In genomic region chr11:10564692-10565318, GRCh38 we compare ENCODE assay signal across 11 cellular contexts. TPM values are rescaled to one million over a fixed set of nuclear protein-coding genes. Genes with fewer than 3 reads are reported as not detected.
DNase-seq lines count a peak whose midpoint lies in the region; ATAC-seq and TF ChIP-seq lines count a peak whose summit lies in the region.
"Had no signal": no experiment of that assay in that cellular context is flagged by ENCODE, and none has a peak within 500 bp of the region (broad histone marks: within the 10 kb centered on the region; RNA-seq: fewer than 3 reads in every experiment).

No MANE protein-coding gene starts in this region.

- no peak overlapping the region for H3K4me3 Mint-ChIP-seq in stimulated activated naive B cell treated with anti-CD40 and anti-IgM and Interleukin-4, amounts not matched to agents 10 μg/mL and 1 μg/mL and 100 μg/mL, for 72 hours

- H3K27me3 Mint-ChIP-seq in stimulated activated naive B cell treated with anti-CD40 and anti-IgM and Interleukin-4, amounts not matched to agents 10 μg/mL and 1 μg/mL and 100 μg/mL, for 72 hours: no peaks in the 10 kb centered on the region

- H2AFZ ChIP-seq in GM23248: no peak overlapping the region
- H2AFZ ChIP-seq in fibroblast of lung (ENCODE audit: low read length): no peak overlapping the region

- H3K4me2 ChIP-seq in GM23248 (ENCODE audit: unreplicated experiment) (no peak overlapping the region), fibroblast of lung (ENCODE audit: extremely low read depth, insufficient read depth, low read length) (no peak overlapping the region)

- no peaks in the 10 kb centered on the region for H3F3A ChIP-seq in GM23248 (ENCODE audit: insufficient read depth)

- H3K4me3 ChIP-seq in GM23248 (no peak overlapping the region), fibroblast of lung (replicated peaks in 1 of 4; ENCODE audit: control extremely low read depth in 1 of 4, insufficient read depth in 1 of 4, low read depth in 3 of 4, low read length in 4 of 4) (no peak overlapping the region)

- H3K9me3 ChIP-seq in GM23248 (ENCODE audit: low read depth) (no peaks in the 10 kb centered on the region), fibroblast of lung (ENCODE audit: control insufficient read depth, insufficient read depth, low read depth, low read length) (no peaks in the 10 kb centered on the region)

- ATAC-seq in stimulated activated naive B cell treated with anti-CD40 and anti-IgM and Interleukin-4, amounts not matched to agents 10 μg/mL and 1 μg/mL and 100 μg/mL, for 72 hours (replicated peaks): peak; percentile 83 to 86
- no peak for ATAC-seq in GM21786 (IDR thresholded peaks at IDR 0.05; ENCODE audit: unreplicated experiment)
- ATAC-seq in HG03457 (IDR thresholded peaks at IDR 0.05; ENCODE audit: unreplicated experiment): no peak

- H3K36me3 ChIP-seq in GM23248 (ENCODE audit: low read depth) (no peaks in the 10 kb centered on the region), fibroblast of lung (ENCODE audit: control insufficient read depth, insufficient read depth, low read length) (no peaks in the 10 kb centered on the region)

- H3K9me3 Mint-ChIP-seq in stimulated activated naive B cell treated with anti-CD40 and anti-IgM and Interleukin-4, amounts not matched to agents 10 μg/mL and 1 μg/mL and 100 μg/mL, for 72 hours: no peaks in the 10 kb centered on the region

- in situ Hi-C loops in GM23248 (cut with MboI): no loop called here

- H3K9me2 ChIP-seq in GM23248 (ENCODE audit: insufficient read depth): no peaks in the 10 kb centered on the region

- H3K27ac ChIP-seq in GM23248: no peak overlapping the region
- no peak overlapping the region for H3K27ac ChIP-seq in RWPE1
- H3K27ac ChIP-seq in fibroblast of lung (ENCODE audit: insufficient read depth, low read length): no peak overlapping the region

- POLR2A ChIA-PET in RWPE1 (lab: Yijun Ruan, JAX; ENCODE audit: low non-redundant PET): no interaction called here

- 0 out of 2 replicates have a peak overlapping the region, but pooled peaks have one; percentile 5 for H3K9ac ChIP-seq in GM23248
- H3K9ac ChIP-seq in fibroblast of lung (ENCODE audit: insufficient read depth, low read length): no peak overlapping the region

- TF ChIP-seq CTCF in RWPE1 (conservative IDR thresholded peaks at IDR 0.05; ENCODE audit: low read depth): 0 out of 2 replicates have a peak, but pooled peaks have one; percentile 8
- peak; percentile 27 to 49 for TF ChIP-seq CTCF in fibroblast of lung (conservative IDR thresholded peaks at IDR 0.05 in 1 of 2, IDR thresholded peaks at IDR 0.05 in 1 of 2; ENCODE audit: low read depth in 1 of 2, low read length in 2 of 2)

- WGBS in GM23248 (ENCODE audit: low coverage in 1 of 2, low lambda C conversion rate in 2 of 2, missing lambda C conversion rate in 2 of 2), 2 experiments: 30 to 46% methylated on average over 1 of the region's 1 CpG

- CTCF ChIA-PET in RWPE1 (lab: Yijun Ruan, JAX): interaction anchor here (0.6 to 0.8 kb wide), 3 partner anchors 143 to 342 kb away, joined by 3 to 4 read pairs (median 3); no protein-coding TSS in a partner anchor

- H3K4me1 Mint-ChIP-seq in stimulated activated naive B cell treated with anti-CD40 and anti-IgM and Interleukin-4, amounts not matched to agents 10 μg/mL and 1 μg/mL and 100 μg/mL, for 72 hours: peaks cover 20 to 66% of the 10 kb centered on the region in 2 donors

- no peaks in the 10 kb centered on the region for H3K36me3 Mint-ChIP-seq in stimulated activated naive B cell treated with anti-CD40 and anti-IgM and Interleukin-4, amounts not matched to agents 10 μg/mL and 1 μg/mL and 100 μg/mL, for 72 hours

- H4K20me1 ChIP-seq in GM23248 (ENCODE audit: insufficient read depth) (no peaks in the 10 kb centered on the region), fibroblast of lung (ENCODE audit: control insufficient read depth, extremely low read depth, insufficient read depth, low read length) (no peaks in the 10 kb centered on the region)

- no peak overlapping the region for H3K27ac Mint-ChIP-seq in stimulated activated naive B cell treated with anti-CD40 and anti-IgM and Interleukin-4, amounts not matched to agents 10 μg/mL and 1 μg/mL and 100 μg/mL, for 72 hours

- no peaks in the 10 kb centered on the region for H3K79me2 ChIP-seq in GM23248 (ENCODE audit: insufficient read depth)
- no peaks in the 10 kb centered on the region for H3K79me2 ChIP-seq in fibroblast of lung (ENCODE audit: control insufficient read depth, insufficient read depth, low read length)

- H3K27me3 ChIP-seq in GM23248 (replicated peaks; ENCODE audit: insufficient read depth) (no peaks in the 10 kb centered on the region), fibroblast of lung (ENCODE audit: control insufficient read depth, insufficient read depth, low read length) (no peaks in the 10 kb centered on the region)

- H3K4me1 ChIP-seq in GM23248 (ENCODE audit: insufficient read depth): no peaks in the 10 kb centered on the region
- no peaks in the 10 kb centered on the region for H3K4me1 ChIP-seq in fibroblast of lung (ENCODE audit: control insufficient read depth, extremely low read depth, insufficient read depth, low read length)

- peak; percentile 44 for DNase-seq in GM23248
- no peak for DNase-seq in RWPE1 (ENCODE audit: low spot score)
- DNase-seq in fibroblast of lung (ENCODE audit: low read depth in 2 of 2): peak in 1 of 2 donors; percentile 48
- DNase-seq in stimulated activated naive B cell treated with anti-CD40 and anti-IgM and Interleukin-4, amounts not matched to agents 10 μg/mL and 1 μg/mL and 100 μg/mL, for 72 hours: no peak
- DNase-seq in C1 segment of cervical spinal cord (lab: John Stamatoyannopoulos, UW): no peak
- DNase-seq in SKM-1 treated with dmso at 0.1 percent for 144 hours (lab: John Stamatoyannopoulos, UW; ENCODE audit: unreplicated experiment): no peak
- DNase-seq: cerebellar nuclear complex, H7 had no signal

RNA-seq across cellular contexts. Expression of gene LYVE1, which starts 3.7 kb away (rescaled TPM):
- not detected in 2 replicates for total RNA-seq in GM23248 (2014; rRNA removed; shearing (Covaris generic))
- polyA plus RNA-seq in GM23248 (2016; fragmentation: Nextera tagmentation; extraction: Ambion mirVana) (not detected in 2 replicates), fibroblast of lung (0.01 and 0.08 TPM in 2 replicates)
- total RNA-seq in fibroblast of lung: under 0.01 and 0.17 TPM in 2 replicates
- polyA plus RNA-seq in fibroblast of lung (2012): not detected in 2 replicates
- not detected in 2 replicates for polyA minus RNA-seq in fibroblast of lung (ENCODE audit: low replicate concordance)
- total RNA-seq: activated CD8-positive, alpha-beta memory T cell treated with anti-CD3 and anti-CD28 coated beads for 36 hours had no signal

RNA-seq across cellular contexts. Expression of gene RNF141, which starts 23.8 kb away (rescaled TPM):
- total RNA-seq in GM23248 (2014; rRNA removed; shearing (Covaris generic)): 35.5 and 35.9 TPM in 2 replicates
- 46.9 and 48.6 TPM in 2 replicates for polyA plus RNA-seq in GM23248 (2016; fragmentation: Nextera tagmentation; extraction: Ambion mirVana)
- 26.2 and 32.5 TPM in 2 replicates for total RNA-seq in fibroblast of lung
- polyA plus RNA-seq in fibroblast of lung: 29.6 and 43.5 TPM in 2 replicates
- 31.4 and 43.3 TPM in 2 replicates for polyA plus RNA-seq in fibroblast of lung (2012)
- polyA minus RNA-seq in fibroblast of lung (ENCODE audit: low replicate concordance): 1.9 and 2.5 TPM in 2 replicates

Comparison
In these comparisons a context has a peak if more than half of its experiments do, and no peak if none do; other contexts are left out.
1. ATAC-seq: peak in stimulated activated naive B cell treated with anti-CD40 and anti-IgM and Interleukin-4, amounts not matched to agents 10 μg/mL and 1 μg/mL and 100 μg/mL, for 72 hours (2 of 2); none in GM21786 (single experiment) and HG03457 (single experiment).